Comparison of ENCODE assay signal across 21 cellular contexts in the genomic region with DNA sequence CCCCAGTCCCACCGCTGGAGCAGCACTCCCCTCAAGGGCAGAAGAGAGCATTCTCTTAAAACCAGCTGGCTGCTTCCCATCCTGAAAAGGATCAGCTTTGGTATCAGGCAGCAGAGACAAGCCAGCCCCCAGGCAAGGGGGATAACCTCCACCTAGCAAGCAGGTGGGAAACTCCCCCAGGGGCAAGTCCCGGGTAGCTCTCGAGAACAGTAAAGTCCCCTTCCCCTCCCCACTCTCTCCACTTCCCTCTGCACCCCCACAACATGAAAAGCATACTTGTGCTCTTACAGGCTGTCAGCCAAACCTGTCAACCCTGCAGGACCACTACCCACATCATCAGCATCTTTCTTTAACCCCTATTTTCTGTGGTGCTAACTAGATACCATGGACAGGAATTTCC.
"Had no signal": no experiment of that assay in that cellular context is flagged by ENCODE, and none has a peak within 500 bp of the region (broad histone marks: within the 10 kb centered on the region; RNA-seq: fewer than 3 reads in every experiment).

No MANE protein-coding gene starts in this region.

- DNase-seq: kidney glomerular epithelial cell; left cardiac atrium; left ventricle myocardium superior; midbrain; mucosa of descending colon; naive thymus-derived CD4-positive, alpha-beta T cell; ovary; right cardiac atrium; stimulated activated CD4-positive, alpha-beta T cell treated with anti-CD3 and anti-CD28 coated beads, Interleukin-12 subunit alpha, Interleukin-12 subunit beta, amount 100 ng/mL, for 4 hours; stimulated activated CD4-positive, alpha-beta T cell treated with anti-CD3 and anti-CD28 coated beads, Interleukin-15, amount 100 ng/mL, for 24 hours; stimulated activated CD4-positive, alpha-beta T cell treated with anti-CD3 and anti-CD28 coated beads, Interleukin-2, amount 100 ng/mL, for 24 hours; stimulated activated CD4-positive, alpha-beta T cell treated with anti-CD3 and anti-CD28 coated beads, Interleukin-4, amount 100 ng/mL, for 1 hour; stimulated activated naive B cell treated with anti-CD40 and anti-IgM and Interleukin-4, amounts not matched to agents 10 μg/mL and 1 μg/mL and 100 μg/mL, for 72 hours; stimulated activated naive CD8-positive, alpha-beta T cell treated with anti-CD3 and anti-CD28 coated beads, Interleukin-15, Interleukin-2, amounts not matched to agents 100 U/mL and 50 U/mL, for 24 hours; stomach; testis; thyroid gland; transverse colon had no signal

- ATAC-seq: left cardiac atrium; left lobe of liver; left ventricle myocardium superior; mucosa of descending colon; naive thymus-derived CD4-positive, alpha-beta T cell; natural killer cell treated with Interleukin-12 subunit alpha and Interleukin-12 subunit beta and Interleukin-15 and Interleukin-18, amount 100 ng/mL, for 72 hours; right cardiac atrium; sciatic nerve; stimulated activated naive B cell treated with anti-CD40 and anti-IgM and Interleukin-4, amounts not matched to agents 10 μg/mL and 1 μg/mL and 100 μg/mL, for 72 hours; stimulated activated naive CD8-positive, alpha-beta T cell treated with anti-CD3 and anti-CD28 coated beads, Interleukin-15, Interleukin-2, amounts not matched to agents 100 U/mL and 50 U/mL, for 24 hours had no signal
